In genomic region chr14:101730626-101731186, GRCh38 we compare ENCODE assay signal across 9 cellular contexts. TPM values are rescaled to one million over a fixed set of nuclear protein-coding genes. Genes with fewer than 3 reads are reported as not detected.
DNase-seq lines count a peak whose midpoint lies in the region; ATAC-seq and TF ChIP-seq lines count a peak whose summit lies in the region.
"Had no signal": no experiment of that assay in that cellular context is flagged by ENCODE, and none has a peak within 500 bp of the region (broad histone marks: within the 10 kb centered on the region; RNA-seq: fewer than 3 reads in every experiment).

No MANE protein-coding gene starts in this region.

- WGBS in ovary, 3 donors: 55 to 75% (median 71%) methylated on average over 3 of the region's 3 CpGs

- intact Hi-C loops in ovary (cut with DNase I): no loop called here

- TF ChIP-seq CTCF in ovary (IDR thresholded peaks at IDR 0.05): no peak

- no peak overlapping the region for H3K4me3 ChIP-seq in ovary

- H3K4me3 Mint-ChIP-seq in T-helper 1 cell treated with Interleukin-12 subunit alpha and Interleukin-12 subunit beta and Interleukin-4 antibody, amounts not matched to agents 30 μg/mL and 1 μg/mL, for 36 hours: peak overlapping the region; percentile 78
- H3K4me3 Mint-ChIP-seq in activated T-helper 17 cell treated with anti-CD3 and anti-CD28 coated beads, Interleukin-2, amount 50 U/mL, for 72 hours: peak overlapping the region; percentile 92
- peak overlapping the region; percentile 74 to 84 (median 80) for H3K4me3 Mint-ChIP-seq in immature natural killer cell
- H3K4me3 Mint-ChIP-seq in stimulated activated memory B cell treated with anti-CD40 and anti-IgM and Interleukin-4, amounts not matched to agents 10 μg/mL and 1 μg/mL and 100 μg/mL, for 72 hours: no peak overlapping the region

- H3K9me3 ChIP-seq in ovary: no peaks in the 10 kb centered on the region

- peaks cover 9% of the 10 kb centered on the region for H3K9me3 Mint-ChIP-seq in T-helper 1 cell treated with Interleukin-12 subunit alpha and Interleukin-12 subunit beta and Interleukin-4 antibody, amounts not matched to agents 30 μg/mL and 1 μg/mL, for 36 hours
- H3K9me3 Mint-ChIP-seq in activated T-helper 17 cell treated with anti-CD3 and anti-CD28 coated beads, Interleukin-2, amount 50 U/mL, for 72 hours: peaks cover 6% of the 10 kb centered on the region
- H3K9me3 Mint-ChIP-seq in immature natural killer cell: no peaks in the 10 kb centered on the region
- H3K9me3 Mint-ChIP-seq in stimulated activated memory B cell treated with anti-CD40 and anti-IgM and Interleukin-4, amounts not matched to agents 10 μg/mL and 1 μg/mL and 100 μg/mL, for 72 hours: peaks cover 6% of the 10 kb centered on the region

- no peaks in the 10 kb centered on the region for H3K36me3 ChIP-seq in ovary

- no peak for TF ChIP-seq POLR2A in ovary (IDR thresholded peaks at IDR 0.05)

- peaks cover 7% of the 10 kb centered on the region for H3K36me3 Mint-ChIP-seq in T-helper 1 cell treated with Interleukin-12 subunit alpha and Interleukin-12 subunit beta and Interleukin-4 antibody, amounts not matched to agents 30 μg/mL and 1 μg/mL, for 36 hours (ENCODE audit: low read depth)
- no peaks in the 10 kb centered on the region for H3K36me3 Mint-ChIP-seq in activated T-helper 17 cell treated with anti-CD3 and anti-CD28 coated beads, Interleukin-2, amount 50 U/mL, for 72 hours (ENCODE audit: low read depth)
- H3K36me3 Mint-ChIP-seq in immature natural killer cell: peaks cover 0 to 8% (median 3%) of the 10 kb centered on the region in 3 donors
- H3K36me3 Mint-ChIP-seq in stimulated activated memory B cell treated with anti-CD40 and anti-IgM and Interleukin-4, amounts not matched to agents 10 μg/mL and 1 μg/mL and 100 μg/mL, for 72 hours: no peaks in the 10 kb centered on the region

- no peak overlapping the region for H3K27ac ChIP-seq in ovary
- H3K27ac ChIP-seq: 22Rv1 had no signal

- no peak for ATAC-seq in activated T-helper 17 cell treated with anti-CD3 and anti-CD28 coated beads, Interleukin-2, amount 50 U/mL, for 72 hours (replicated peaks)
- ATAC-seq in stimulated activated memory B cell treated with anti-CD40 and anti-IgM and Interleukin-4, amounts not matched to agents 10 μg/mL and 1 μg/mL and 100 μg/mL, for 72 hours: no peak
- ATAC-seq in HG03460 (IDR thresholded peaks at IDR 0.05; ENCODE audit: unreplicated experiment): no peak

- H3K27ac Mint-ChIP-seq in T-helper 1 cell treated with Interleukin-12 subunit alpha and Interleukin-12 subunit beta and Interleukin-4 antibody, amounts not matched to agents 30 μg/mL and 1 μg/mL, for 36 hours: peak overlapping the region; percentile 88
- H3K27ac Mint-ChIP-seq in activated T-helper 17 cell treated with anti-CD3 and anti-CD28 coated beads, Interleukin-2, amount 50 U/mL, for 72 hours: peak overlapping the region; percentile 96
- peak overlapping the region; percentile 91 to 99 (median 94) for H3K27ac Mint-ChIP-seq in immature natural killer cell
- H3K27ac Mint-ChIP-seq in stimulated activated memory B cell treated with anti-CD40 and anti-IgM and Interleukin-4, amounts not matched to agents 10 μg/mL and 1 μg/mL and 100 μg/mL, for 72 hours: peak overlapping the region; percentile 75

- DNase-seq in T-helper 1 cell: no peak
- DNase-seq in immature natural killer cell: no peak
- DNase-seq in ovary: no peak
- DNase-seq in NCI-H524 treated with DMSO at 0.1 percent for 48 hours (lab: John Stamatoyannopoulos, UW): no peak

- H3K4me1 Mint-ChIP-seq in T-helper 1 cell treated with Interleukin-12 subunit alpha and Interleukin-12 subunit beta and Interleukin-4 antibody, amounts not matched to agents 30 μg/mL and 1 μg/mL, for 36 hours (ENCODE audit: low read depth): peaks cover 47% of the 10 kb centered on the region
- peaks cover 33% of the 10 kb centered on the region for H3K4me1 Mint-ChIP-seq in activated T-helper 17 cell treated with anti-CD3 and anti-CD28 coated beads, Interleukin-2, amount 50 U/mL, for 72 hours
- H3K4me1 Mint-ChIP-seq in immature natural killer cell: peaks cover 71 to 78% of the 10 kb centered on the region in 2 donors
- H3K4me1 Mint-ChIP-seq in stimulated activated memory B cell treated with anti-CD40 and anti-IgM and Interleukin-4, amounts not matched to agents 10 μg/mL and 1 μg/mL and 100 μg/mL, for 72 hours: peaks cover 12% of the 10 kb centered on the region

- peaks cover 2% of the 10 kb centered on the region for H3K4me1 ChIP-seq in ovary (ENCODE audit: insufficient read depth)

- H3K27me3 Mint-ChIP-seq in T-helper 1 cell treated with Interleukin-12 subunit alpha and Interleukin-12 subunit beta and Interleukin-4 antibody, amounts not matched to agents 30 μg/mL and 1 μg/mL, for 36 hours (ENCODE audit: low read depth): no peaks in the 10 kb centered on the region
- no peaks in the 10 kb centered on the region for H3K27me3 Mint-ChIP-seq in activated T-helper 17 cell treated with anti-CD3 and anti-CD28 coated beads, Interleukin-2, amount 50 U/mL, for 72 hours
- H3K27me3 Mint-ChIP-seq in immature natural killer cell (ENCODE audit: low read depth in 3 of 3): peaks cover 12 to 20% (median 20%) of the 10 kb centered on the region in 3 donors
- no peaks in the 10 kb centered on the region for H3K27me3 Mint-ChIP-seq in stimulated activated memory B cell treated with anti-CD40 and anti-IgM and Interleukin-4, amounts not matched to agents 10 μg/mL and 1 μg/mL and 100 μg/mL, for 72 hours

- H3K27me3 ChIP-seq in ovary: no peaks in the 10 kb centered on the region

- no peak for TF ChIP-seq EP300 in ovary (IDR thresholded peaks at IDR 0.05)

RNA-seq across cellular contexts. Expression of gene PPP2R5C, which starts 30.8 kb away (rescaled TPM):
- 100 to 1,000 TPM; 232 to 283 TPM for total RNA-seq in activated T-helper 17 cell treated with anti-CD3 and anti-CD28 coated beads, Interleukin-2, amount 50 U/mL, for 72 hours
- polyA plus RNA-seq in immature natural killer cell: 100 to 1,000 TPM; 214 to 250 (median 236) TPM
- total RNA-seq in ovary: 100 to 1,000 TPM in 4 of 7 donors, 10 to 100 TPM in 3; 63.1 to 136 (median 111) TPM
- polyA plus RNA-seq in ovary: 10 to 100 TPM; 52.8 to 95.3 TPM
